15 cellular contexts compared by ENCODE assay signal in the genomic region with DNA sequence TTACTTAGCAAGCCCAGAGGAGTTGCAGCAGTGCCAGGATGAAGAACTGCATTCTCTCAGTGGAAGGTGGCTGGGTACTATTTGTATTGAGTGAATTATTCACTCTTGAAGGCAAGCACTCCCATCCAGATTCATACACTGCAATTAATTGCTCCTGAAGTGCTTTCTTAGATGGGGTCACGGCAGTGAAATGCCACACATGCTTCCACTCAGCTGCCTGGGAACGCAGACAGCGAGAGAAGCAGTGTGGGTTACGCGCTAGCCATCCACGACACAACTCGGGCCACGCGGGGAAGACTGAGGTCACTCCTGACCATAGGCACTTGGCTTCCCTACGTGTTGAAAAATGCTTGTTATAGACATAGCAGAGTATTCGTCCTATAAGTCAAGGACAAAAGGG.
"Had no signal": no experiment of that assay in that cellular context is flagged by ENCODE, and none has a peak within 500 bp of the region (broad histone marks: within the 10 kb centered on the region; RNA-seq: fewer than 3 reads in every experiment).

No MANE protein-coding gene starts in this region.

- ATAC-seq: activated T-cell treated with anti-CD3 and anti-CD28 coated beads, Interleukin-2, amount 50 U/mL, for 72 hours; sciatic nerve; stimulated activated memory B cell treated with anti-CD40 and anti-IgM and Interleukin-4, amounts not matched to agents 10 μg/mL and 1 μg/mL and 100 μg/mL, for 72 hours; T-helper 17 cell had no signal

- H3K4me3 ChIP-seq: adrenal gland, testis had no signal

- H3K36me3 ChIP-seq: adrenal gland had no signal

- H3K27me3 ChIP-seq: adrenal gland, testis had no signal

- H3K27ac ChIP-seq: adrenal gland, epithelial cell of prostate, VCaP had no signal

- DNase-seq: activated CD4-positive, alpha-beta T cell treated with anti-CD3 and anti-CD28 coated beads, Interleukin-2, amount 50 U/mL, for 4 hours; activated effector memory CD4-positive, alpha-beta T cell treated with anti-CD3 and anti-CD28 coated beads, Interleukin-2, amount 50 U/mL, for 16 hours; activated T-cell treated with anti-CD3 and anti-CD28 coated beads, Interleukin-2, amount 50 U/mL, for 72 hours; central memory CD4-positive, alpha-beta T cell; endodermal cell; head of caudate nucleus; mammary epithelial cell; stimulated activated CD4-positive, alpha-beta T cell treated with anti-CD3 and anti-CD28 coated beads, Interleukin-4, amount 100 ng/mL, for 4 hours; T-helper 17 cell; testis had no signal

- H3K9me3 ChIP-seq: adrenal gland, testis had no signal
